Comparison of ENCODE assay signal across 27 cellular contexts in the genomic region with DNA sequence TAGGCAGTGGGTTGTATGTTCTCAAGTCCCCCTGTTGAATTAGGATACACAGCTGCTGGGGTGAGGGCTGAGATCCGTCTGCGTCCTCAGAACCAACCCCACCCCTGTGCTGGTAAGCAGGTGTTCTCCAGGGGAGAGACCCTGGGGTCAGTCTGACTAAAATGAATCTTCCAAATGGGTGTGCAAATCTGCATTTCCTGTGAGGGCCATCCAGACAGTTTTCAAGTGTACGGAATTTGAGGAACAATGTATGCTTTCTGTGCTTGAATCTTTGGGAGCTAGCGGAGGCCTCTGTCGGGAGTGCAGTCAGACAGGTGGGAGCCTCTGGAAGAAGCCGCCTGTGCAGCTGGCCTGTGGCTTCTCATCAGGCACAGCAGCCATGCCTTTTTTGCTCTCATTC.
"Had no signal": no experiment of that assay in that cellular context is flagged by ENCODE, and none has a peak within 500 bp of the region (broad histone marks: within the 10 kb centered on the region; RNA-seq: fewer than 3 reads in every experiment).

No MANE protein-coding gene starts in this region.

- ATAC-seq: activated CD8-positive, alpha-beta T cell treated with anti-CD3 and anti-CD28 coated beads for 36 hours; activated T-cell treated with anti-CD3 and anti-CD28 coated beads, Interleukin-2, amount 50 U/mL, for 4 hours; activated T-helper 17 cell treated with anti-CD3 and anti-CD28 coated beads, Interleukin-2, amount 50 U/mL, for 72 hours; esophagus mucosa had no signal

- H3K9me3 Mint-ChIP-seq: activated CD4-positive, alpha-beta T cell treated with anti-CD3 and anti-CD28 coated beads, Interleukin-2, amount 10 ng/mL, durations not matched to agents 7 days and 5 days; activated CD8-positive, alpha-beta T cell treated with anti-CD3 and anti-CD28 coated beads for 36 hours; activated T-helper 17 cell treated with anti-CD3 and anti-CD28 coated beads, Interleukin-2, amount 50 U/mL, for 72 hours; central memory CD8-positive, alpha-beta T cell; dendritic cell treated with granulocyte-macrophage colony-stimulating factor and Interleukin-4, amounts not matched to agents 40 ng/mL and 50 ng/mL, for 4 days; endodermal cell had no signal

- H3K27ac Mint-ChIP-seq: activated CD4-positive, alpha-beta T cell treated with anti-CD3 and anti-CD28 coated beads, Interleukin-2, amount 10 ng/mL, durations not matched to agents 7 days and 5 days; activated CD8-positive, alpha-beta T cell treated with anti-CD3 and anti-CD28 coated beads for 36 hours; activated naive CD8-positive, alpha-beta T cell; activated T-helper 17 cell treated with anti-CD3 and anti-CD28 coated beads, Interleukin-2, amount 50 U/mL, for 72 hours; dendritic cell treated with granulocyte-macrophage colony-stimulating factor and Interleukin-4, amounts not matched to agents 40 ng/mL and 50 ng/mL, for 4 days; endodermal cell had no signal

- H3K27me3 ChIP-seq: brain microvascular endothelial cell had no signal

- H3K27me3 Mint-ChIP-seq: activated naive CD8-positive, alpha-beta T cell had no signal

- H3K27ac ChIP-seq: brain microvascular endothelial cell, coronary artery, dorsolateral prefrontal cortex had no signal

- DNase-seq: activated CD4-positive, alpha-beta T cell treated with anti-CD3 and anti-CD28 coated beads for 1 hour; activated CD4-positive, alpha-beta T cell treated with anti-CD3 and anti-CD28 coated beads for 4 hours; activated CD4-positive, alpha-beta T cell treated with anti-CD3 and anti-CD28 coated beads, Interleukin-2, amount 10 ng/mL, durations not matched to agents 7 days and 5 days; activated CD4-positive, alpha-beta T cell treated with anti-CD3 and anti-CD28 coated beads, Interleukin-2, amount 50 U/mL, for 4 hours; activated CD4-positive, CD25-positive, alpha-beta regulatory T cell; activated CD8-positive, alpha-beta memory T cell treated with anti-CD3 and anti-CD28 coated beads for 24 hours; activated CD8-positive, alpha-beta T cell treated with anti-CD3 and anti-CD28 coated beads for 36 hours; activated effector memory CD4-positive, alpha-beta T cell treated with Interleukin-2 at 50 U/mL for 16 hours; activated gamma-delta T cell treated with Interleukin-2 at 50 U/mL for 16 hours; activated naive CD4-positive, alpha-beta T cell treated with anti-CD3 and anti-CD28 coated beads, Interleukin-2, amount 50 U/mL, for 16 hours; activated naive CD4-positive, alpha-beta T cell treated with Interleukin-2 at 50 U/mL for 16 hours; activated T-cell treated with anti-CD3 and anti-CD28 coated beads, Interleukin-2, amount 50 U/mL, for 4 hours; amniotic stem cell; anterior cingulate cortex; brain microvascular endothelial cell; dorsolateral prefrontal cortex; effector memory CD4-positive, alpha-beta T cell; endodermal cell; foreskin fibroblast; head of caudate nucleus; T-helper 2 cell had no signal

- H3K4me3 Mint-ChIP-seq: activated CD4-positive, alpha-beta T cell treated with anti-CD3 and anti-CD28 coated beads, Interleukin-2, amount 10 ng/mL, durations not matched to agents 7 days and 5 days; activated CD8-positive, alpha-beta T cell treated with anti-CD3 and anti-CD28 coated beads for 36 hours; activated naive CD8-positive, alpha-beta T cell; activated T-cell treated with anti-CD3 and anti-CD28 coated beads, Interleukin-2, amount 50 U/mL, for 4 hours; activated T-helper 17 cell treated with anti-CD3 and anti-CD28 coated beads, Interleukin-2, amount 50 U/mL, for 72 hours; central memory CD8-positive, alpha-beta T cell; dendritic cell treated with granulocyte-macrophage colony-stimulating factor and Interleukin-4, amounts not matched to agents 40 ng/mL and 50 ng/mL, for 4 days; endodermal cell had no signal

- H3K36me3 Mint-ChIP-seq: activated naive CD8-positive, alpha-beta T cell had no signal

- H3K4me1 Mint-ChIP-seq: activated CD4-positive, alpha-beta T cell treated with anti-CD3 and anti-CD28 coated beads, Interleukin-2, amount 10 ng/mL, durations not matched to agents 7 days and 5 days; activated T-helper 17 cell treated with anti-CD3 and anti-CD28 coated beads, Interleukin-2, amount 50 U/mL, for 72 hours; central memory CD8-positive, alpha-beta T cell had no signal

- H3K4me3 ChIP-seq: coronary artery, dorsolateral prefrontal cortex had no signal
